11 cellular contexts compared by ENCODE assay signal in the genomic region with DNA sequence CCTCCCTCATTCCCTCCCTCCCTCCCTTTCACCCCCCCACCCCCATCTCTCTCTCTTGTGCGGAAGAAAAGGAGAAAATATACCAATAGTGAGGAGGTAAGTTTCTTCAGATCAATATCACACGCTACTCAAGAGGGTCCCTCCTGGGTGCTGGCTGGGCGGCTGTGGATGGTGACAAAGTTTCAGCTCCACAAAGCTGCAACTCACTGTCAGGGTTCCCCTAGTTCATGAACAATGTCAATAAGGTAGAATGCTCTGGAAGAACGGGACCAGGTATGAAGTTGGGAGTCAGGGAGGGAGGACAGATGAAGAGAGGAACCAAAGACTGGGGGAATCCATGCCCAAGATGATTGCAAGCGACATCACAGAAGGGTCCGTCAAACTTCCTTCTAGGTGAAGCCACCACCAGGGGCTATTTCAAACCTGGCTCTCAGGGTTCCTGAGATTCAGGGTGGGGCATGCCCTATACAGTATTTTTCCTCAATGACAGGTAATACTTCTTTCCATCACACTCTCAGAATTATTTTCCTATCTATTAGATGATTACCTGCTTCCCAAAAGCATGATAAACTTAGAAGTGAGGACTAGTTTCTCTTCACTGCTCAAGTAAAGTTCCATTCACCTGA. TPM values are rescaled to one million over a fixed set of nuclear protein-coding genes. Genes with fewer than 3 reads are reported as not detected.
A peak's percentile ranks its signal among the peaks of the same experiment; 100 is the strongest.
DNase-seq lines count a peak whose midpoint lies in the region; ATAC-seq and TF ChIP-seq lines count a peak whose summit lies in the region.
"Had no signal": no experiment of that assay in that cellular context is flagged by ENCODE, and none has a peak within 500 bp of the region (broad histone marks: within the 10 kb centered on the region; RNA-seq: fewer than 3 reads in every experiment).

No MANE protein-coding gene starts in this region.

- peak overlapping the region; percentile 84 for H4K91ac ChIP-seq in IMR-90 (ENCODE audit: insufficient read depth, low read depth, low read length)

- H3K4me1 Mint-ChIP-seq in activated T-cell treated with anti-CD3 and anti-CD28 coated beads, Interleukin-2, amount 50 U/mL, for 72 hours (ENCODE audit: low read depth): no peaks in the 10 kb centered on the region

- peak overlapping the region; percentile 72 for H2AFZ ChIP-seq in IMR-90 (replicated peaks; ENCODE audit: low read length, poor library complexity)

- H2BK120ac ChIP-seq in IMR-90 (ENCODE audit: low read depth, low read length): peak overlapping the region; percentile 42

- H3K4me1 ChIP-seq in IMR-90 (ENCODE audit: control insufficient read depth, insufficient read depth, low read length) (peaks cover 5% of the 10 kb centered on the region; the same call in 1 of the 2 replicates), duodenal mucosa (ENCODE audit: control insufficient read depth in 1 of 2, insufficient read depth in 2 of 2, low read length in 2 of 2) (no peaks in the 10 kb centered on the region), mesodermal cell (ENCODE audit: control insufficient read depth, insufficient read depth, low read length, poor library complexity, severe bottlenecking) (no peaks in the 10 kb centered on the region), tibial artery (peaks cover 0 to 40% (median 14%) of the 10 kb centered on the region in 4 donors), body of pancreas (peaks cover 16% of the 10 kb centered on the region)

- H3K9ac ChIP-seq in IMR-90 (ENCODE audit: low read depth, low read length) (peak overlapping the region; percentile 76), duodenal mucosa (ENCODE audit: low read depth in 1 of 2, low read length in 2 of 2) (no peak overlapping the region)

- H3K27ac ChIP-seq in IMR-90 (ENCODE audit: insufficient read depth, low read length): peak overlapping the region; percentile 49; the same call in 1 of the 2 replicates
- no peak overlapping the region for H3K27ac ChIP-seq in duodenal mucosa (ENCODE audit: low read depth, low read length)
- no peak overlapping the region for H3K27ac ChIP-seq in mesodermal cell (ENCODE audit: low read depth, low read length, severe bottlenecking)
- peak overlapping the region; percentile 86 to 87 for H3K27ac ChIP-seq in tibial artery
- H3K27ac ChIP-seq in body of pancreas: no peak overlapping the region

- TF ChIP-seq CTCF in IMR-90 (conservative IDR thresholded peaks at IDR 0.05; ENCODE audit: low read depth, low read length) (no peak), tibial artery (IDR thresholded peaks at IDR 0.05) (no peak), body of pancreas (IDR thresholded peaks at IDR 0.05) (no peak)

- H3K56ac ChIP-seq in IMR-90 (ENCODE audit: extremely low read depth, insufficient read depth, low read length): peak overlapping the region; percentile 0

- H2BK15ac ChIP-seq in IMR-90 (ENCODE audit: low read depth, low read length): no peak overlapping the region

- POLR2A ChIA-PET in IMR-90 (lab: Charles Lee; ENCODE audit: unreplicated experiment): no interaction called here

- H3K9me3 Mint-ChIP-seq in activated T-cell treated with anti-CD3 and anti-CD28 coated beads, Interleukin-2, amount 50 U/mL, for 72 hours: peaks cover 0 to 2% of the 10 kb centered on the region in 2 donors

- H3K14ac ChIP-seq in IMR-90 (replicated peaks; ENCODE audit: low read depth, low read length): peak overlapping the region; percentile 76

- TF ChIP-seq RAD21 in IMR-90 (IDR thresholded peaks at IDR 0.05; ENCODE audit: low read length): no peak

- H3K18ac ChIP-seq in IMR-90 (ENCODE audit: low read depth, low read length): peak overlapping the region; percentile 93

- DNase-seq in IMR-90: no peak
- no peak for DNase-seq in tibial artery
- DNase-seq in activated T-cell treated with anti-CD3 and anti-CD28 coated beads, Interleukin-2, amount 50 U/mL, for 72 hours: no peak
- no peak for DNase-seq in ureter (ENCODE audit: low spot score)
- no peak for DNase-seq in body of pancreas
- DNase-seq: activated CD8-positive, alpha-beta memory T cell treated with anti-CD3 and anti-CD28 coated beads, Interleukin-2, amount 50 U/mL, for 4 hours; COR-L47; NCI-H1048; NCI-H526 had no signal

- H4K8ac ChIP-seq in IMR-90 (ENCODE audit: low read depth in 2 of 2, low read length in 2 of 2): peak overlapping the region; percentile 38 to 43

- H2AK5ac ChIP-seq in IMR-90 (ENCODE audit: low read depth, low read length): peak overlapping the region; percentile 77

- CTCF ChIA-PET in IMR-90 (lab: Yijun Ruan, JAX): no interaction called here

- H2BK20ac ChIP-seq in IMR-90 (ENCODE audit: low read depth, low read length): peak overlapping the region; percentile 34; the same call in 1 of the 2 replicates

- in situ Hi-C loops in IMR-90 (cut with MboI; ENCODE audit: low sequenced_read_pairs): no loop called here

- peaks cover 21% of the 10 kb centered on the region for H3K27me3 Mint-ChIP-seq in activated T-cell treated with anti-CD3 and anti-CD28 coated beads, Interleukin-2, amount 50 U/mL, for 72 hours (ENCODE audit: low read depth)

- peak overlapping the region; percentile 61 for H2BK5ac ChIP-seq in IMR-90 (ENCODE audit: low read depth, low read length, poor library complexity, severe bottlenecking)

- peaks cover 10 to 23% of the 10 kb centered on the region in 2 experiments; a peak in 3 of 4 replicates for H3K79me1 ChIP-seq in IMR-90 (ENCODE audit: low read depth in 1 of 2, low read length in 2 of 2)

- H3K4me2 ChIP-seq in IMR-90 (ENCODE audit: low read depth, low read length): peak overlapping the region; percentile 99

- intact Hi-C loops in IMR-90 (cut with micrococcal nuclease): loop anchor here (2.0 to 5.0 kb wide), 3 partner anchors 39 to 327 kb away; no protein-coding TSS in a partner anchor
- intact Hi-C loops in tibial artery (cut with DNase I; ENCODE audit: low total_unique reads): no loop called here
- intact Hi-C loops in body of pancreas (cut with DNase I): no loop called here

- H3K9me1 ChIP-seq in IMR-90 (ENCODE audit: insufficient read depth, low read length): no peaks in the 10 kb centered on the region

- H3K36me3 Mint-ChIP-seq in activated T-cell treated with anti-CD3 and anti-CD28 coated beads, Interleukin-2, amount 50 U/mL, for 72 hours (ENCODE audit: insufficient read depth in 2 of 2): no peaks in the 10 kb centered on the region

- H3K27me3 ChIP-seq in IMR-90 (ENCODE audit: control insufficient read depth, insufficient read depth, low read length) (no peaks in the 10 kb centered on the region), duodenal mucosa (ENCODE audit: control insufficient read depth in 1 of 2, insufficient read depth in 2 of 2, low read length in 2 of 2) (peaks cover 17 to 43% of the 10 kb centered on the region in 2 donors), tibial artery (no peaks in the 10 kb centered on the region), body of pancreas (no peaks in the 10 kb centered on the region)

- dilution Hi-C loops in IMR-90 (cut with HindIII; ENCODE audit: low sequenced_read_pairs, unreplicated experiment): no loop called here

- no peak overlapping the region for H3K4me3 Mint-ChIP-seq in activated T-cell treated with anti-CD3 and anti-CD28 coated beads, Interleukin-2, amount 50 U/mL, for 72 hours

- BruUV-seq in IMR-90 (replicated peaks; lab: Mats Ljungman, UMichigan): no TSS peak

- peak overlapping the region; percentile 97 for H4K5ac ChIP-seq in IMR-90 (ENCODE audit: low read depth, low read length)

- no peaks in the 10 kb centered on the region; the same call in 1 of the 2 replicates for H3K36me3 ChIP-seq in IMR-90 (ENCODE audit: control insufficient read depth, insufficient read depth, low read length)
- no peaks in the 10 kb centered on the region for H3K36me3 ChIP-seq in duodenal mucosa (ENCODE audit: control insufficient read depth in 1 of 2, insufficient read depth in 2 of 2, low read length in 2 of 2)
- H3K36me3 ChIP-seq in mesodermal cell (ENCODE audit: control insufficient read depth, insufficient read depth, low read length): no peaks in the 10 kb centered on the region
- no peaks in the 10 kb centered on the region for H3K36me3 ChIP-seq in tibial artery
- no peaks in the 10 kb centered on the region for H3K36me3 ChIP-seq in body of pancreas (replicated peaks in 1 of 2; ENCODE audit: insufficient read depth in 1 of 2, low read depth in 2 of 2)

- no peak for TF ChIP-seq POLR2A in IMR-90 (IDR thresholded peaks at IDR 0.05; ENCODE audit: low read depth, low read length)
- TF ChIP-seq POLR2A in body of pancreas (IDR thresholded peaks at IDR 0.05): no peak

- no peak overlapping the region for H2AK9ac ChIP-seq in IMR-90 (replicated peaks; ENCODE audit: low read depth, low read length, poor library complexity)

- ATAC-seq in IMR-90 (ENCODE audit: low read depth): no peak
- ATAC-seq in activated T-cell treated with anti-CD3 and anti-CD28 coated beads, Interleukin-2, amount 50 U/mL, for 72 hours (replicated peaks in 1 of 2): no peak
- no peak for ATAC-seq in body of pancreas

- H4K20me1 ChIP-seq in IMR-90 (ENCODE audit: insufficient read depth, low read length): no peaks in the 10 kb centered on the region

- WGBS in IMR-90 (ENCODE audit: extremely low coverage in 2 of 2, insufficient read length in 1 of 2), 2 experiments: 40% methylated on average over 1 of the region's 6 CpGs; no CpG with 5 or more reads in 1 of the 2 experiments
- 41 to 58% methylated on average over 3 to 4 of the region's 6 CpGs for WGBS in mesodermal cell (ENCODE audit: insufficient coverage in 2 of 2), 2 experiments
- 38 to 39% methylated on average over 6 of the region's 6 CpGs for WGBS in body of pancreas, 2 donors

- H3K4ac ChIP-seq in IMR-90 (ENCODE audit: low read depth, low read length): peak overlapping the region; percentile 86

- H3K4me3 ChIP-seq in IMR-90 (ENCODE audit: insufficient read depth, low read depth, low read length) (peak overlapping the region; percentile 91), duodenal mucosa (ENCODE audit: low read depth in 1 of 2, low read length in 2 of 2) (peak overlapping the region; percentile 52 to 66), mesodermal cell (ENCODE audit: extremely low read depth, insufficient read depth, low read length, poor library complexity, severe bottlenecking) (peak overlapping the region; percentile 41), tibial artery (peak overlapping the region; percentile 73 to 79), body of pancreas (no peak overlapping the region)

- no peak overlapping the region for H3K27ac Mint-ChIP-seq in activated T-cell treated with anti-CD3 and anti-CD28 coated beads, Interleukin-2, amount 50 U/mL, for 72 hours

- H3K9me3 ChIP-seq in IMR-90 (ENCODE audit: control insufficient read depth, insufficient read depth, low read length) (no peaks in the 10 kb centered on the region), duodenal mucosa (ENCODE audit: control insufficient read depth in 1 of 2, low read length in 2 of 2) (no peaks in the 10 kb centered on the region), mesodermal cell (ENCODE audit: control insufficient read depth, low read length) (no peaks in the 10 kb centered on the region), tibial artery (no peaks in the 10 kb centered on the region), body of pancreas (no peaks in the 10 kb centered on the region)

- peak overlapping the region; percentile 59 for H3K23ac ChIP-seq in IMR-90 (ENCODE audit: low read depth, low read length)

RNA-seq across cellular contexts. Expression of a gene that starts 1.4 kb away (rescaled TPM):
- total RNA-seq in IMR-90 (2012; rRNA removed): 53.3 and 61.5 TPM in 2 replicates
- 10.9 and 14.2 TPM in 2 replicates for polyA plus RNA-seq in IMR-90 (2012; rRNA removed)
- polyA plus RNA-seq in IMR-90 (2012; cell fraction: cytosol; rRNA removed): 3.6 and 4.6 TPM in 2 replicates
- 10.3 and 32.7 TPM in 2 replicates for polyA plus RNA-seq in IMR-90 (2012; cell fraction: nucleus; rRNA removed; ENCODE audit: low replicate concordance)
- 1.5 TPM for polyA plus RNA-seq in mesodermal cell (2013, experiment 1 of 2)
- polyA plus RNA-seq in mesodermal cell (2013, experiment 2 of 2): 1.6 TPM
- not detected for total RNA-seq in activated T-cell treated with anti-CD3 and anti-CD28 coated beads, Interleukin-2, amount 50 U/mL, for 72 hours
- total RNA-seq in ureter: 12.2 TPM
- 1 to 10 TPM; 1.8 to 4.9 TPM for total RNA-seq in body of pancreas

Comparison
In these comparisons a context has a peak if more than half of its experiments do, and no peak if none do; other contexts are left out.
1. H3K27ac ChIP-seq: peak in IMR-90 (single experiment) and tibial artery (2 of 2); none in duodenal mucosa (single experiment), mesodermal cell (single experiment) and body of pancreas (0 of 4).
2. H3K4me3 ChIP-seq: peak in IMR-90 (single experiment), duodenal mucosa (2 of 2), mesodermal cell (single experiment) and tibial artery (2 of 2); none in body of pancreas (0 of 2).